10 cellular contexts compared by ENCODE assay signal in the genomic region with DNA sequence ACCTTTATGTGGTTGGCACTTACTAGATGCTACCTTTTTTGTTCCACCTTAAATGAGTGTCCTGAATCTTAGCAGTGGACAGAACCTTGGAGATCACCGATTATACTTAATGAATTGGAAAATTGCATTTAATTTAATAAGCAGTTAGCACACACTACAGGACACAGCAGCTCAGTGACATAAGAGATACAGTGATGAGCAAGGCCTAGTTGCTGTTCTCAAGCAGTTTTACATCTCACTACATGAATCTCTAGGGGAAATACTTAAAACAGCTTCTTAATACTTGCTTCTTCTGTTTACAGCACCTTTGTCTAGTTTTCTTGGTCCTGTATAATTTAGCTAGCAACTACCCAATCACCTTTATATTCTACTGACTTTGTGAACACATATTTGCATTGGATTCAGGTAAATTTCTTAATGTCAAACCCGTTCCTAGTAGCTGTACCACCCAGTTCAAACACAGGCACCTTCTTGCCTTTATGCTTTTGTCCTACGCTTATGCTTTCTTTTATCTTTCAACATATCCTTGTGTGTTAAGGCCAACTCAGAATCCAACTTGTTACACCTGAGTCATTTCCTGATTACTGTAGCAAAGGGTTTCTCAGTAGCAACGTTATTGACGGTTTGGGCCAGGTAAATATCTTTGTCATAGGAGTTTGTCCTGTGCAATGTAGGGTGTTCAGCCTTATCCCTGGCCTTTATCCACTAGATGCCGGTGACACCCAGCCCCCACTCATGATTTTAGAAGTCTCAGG. TPM values are rescaled to one million over a fixed set of nuclear protein-coding genes. Genes with fewer than 3 reads are reported as not detected.
DNase-seq lines count a peak whose midpoint lies in the region; ATAC-seq and TF ChIP-seq lines count a peak whose summit lies in the region.
"Had no signal": no experiment of that assay in that cellular context is flagged by ENCODE, and none has a peak within 500 bp of the region (broad histone marks: within the 10 kb centered on the region; RNA-seq: fewer than 3 reads in every experiment).

No MANE protein-coding gene starts in this region.

- H3K27ac Mint-ChIP-seq in activated B cell treated with CpG ODN at 0.5 μM for 24 hours = no peak overlapping the region

- H3K9me3 ChIP-seq in SK-N-SH (peaks cover under 1% of the 10 kb centered on the region; the same call in 1 of the 2 replicates), iPS-18a (ENCODE audit: control insufficient read depth, low read depth, low read length) (no peaks in the 10 kb centered on the region), stomach smooth muscle (ENCODE audit: control insufficient read depth in 2 of 2, low read length in 2 of 2) (no peaks in the 10 kb centered on the region)

- H3K27me3 ChIP-seq in SK-N-SH (ENCODE audit: insufficient read depth) (no peaks in the 10 kb centered on the region), iPS-18a (ENCODE audit: control insufficient read depth, insufficient read depth, low read length) (no peaks in the 10 kb centered on the region), stomach smooth muscle (ENCODE audit: control insufficient read depth in 1 of 2, insufficient read depth in 2 of 2, low read length in 2 of 2) (no peaks in the 10 kb centered on the region)

- H3K27ac ChIP-seq in SK-N-SH (ENCODE audit: low read depth in 2 of 2, low read length in 1 of 2) (no peak overlapping the region), iPS-18a (ENCODE audit: low read length) (no peak overlapping the region), stomach smooth muscle (ENCODE audit: low read length) (no peak overlapping the region)

- ATAC-seq in SK-N-SH treated with all-trans-retinoic acid at 6 μM for 48 hours (no peak), activated B cell treated with CpG ODN at 0.5 μM for 24 hours (ENCODE audit: low read depth) (no peak), HG02588 (IDR thresholded peaks at IDR 0.05; ENCODE audit: unreplicated experiment) (no peak), GM19455 (IDR thresholded peaks at IDR 0.05; ENCODE audit: unreplicated experiment) (no peak)

- H2AFZ ChIP-seq in SK-N-SH (ENCODE audit: low read depth) = no peak overlapping the region

- 66% methylated on average over 6 of the region's 6 CpGs for WGBS in SK-N-SH (ENCODE audit: low lambda C conversion rate)

- H3K4me3 ChIP-seq in SK-N-SH (ENCODE audit: low read depth in 2 of 2, low read length in 1 of 2) (peak overlapping the region; percentile 83 to 94; a peak in 3 of 4 replicates), iPS-18a (ENCODE audit: low read length) (peak overlapping the region; percentile 100), stomach smooth muscle (ENCODE audit: low read length in 2 of 2) (peak overlapping the region; percentile 62 to 100)

- H3K9ac ChIP-seq in SK-N-SH (peak overlapping the region; percentile 92; the same call in 1 of the 2 replicates), iPS-18a (ENCODE audit: low read length) (peak overlapping the region; percentile 98), stomach smooth muscle (ENCODE audit: low read length in 2 of 2) (peak overlapping the region in 1 of 2 donors; percentile 95)

- H3K79me2 ChIP-seq in SK-N-SH (ENCODE audit: insufficient read depth) = peaks cover 89% of the 10 kb centered on the region

- H3K9me2 ChIP-seq in SK-N-SH = no peaks in the 10 kb centered on the region

- TF ChIP-seq RAD21 in SK-N-SH (IDR thresholded peaks at IDR 0.05; ENCODE audit: low read length) = no peak

- H3K4me1 ChIP-seq in SK-N-SH (ENCODE audit: control insufficient read depth in 1 of 2, insufficient read depth in 2 of 2, low read depth in 1 of 2, low read length in 1 of 2) (peaks cover 14 to 15% of the 10 kb centered on the region in 2 experiments; a peak in 3 of 4 replicates), iPS-18a (ENCODE audit: control insufficient read depth, low read depth, low read length) (peaks cover 13% of the 10 kb centered on the region), stomach smooth muscle (ENCODE audit: control insufficient read depth, insufficient read depth, low read length) (peaks cover 6% of the 10 kb centered on the region)

- H3K4me1 Mint-ChIP-seq in activated B cell treated with CpG ODN at 0.5 μM for 24 hours = peaks cover 66% of the 10 kb centered on the region

- DNase-seq in SK-N-SH (no peak), activated B cell treated with CpG ODN at 0.5 μM for 24 hours (no peak), NCI-H226 (no peak)
- DNase-seq: ACHN, NCI-H1092 had no signal

- H3F3A ChIP-seq in SK-N-SH (replicated peaks; ENCODE audit: insufficient read depth) = peaks cover 18% of the 10 kb centered on the region

- TF ChIP-seq CTCF in SK-N-SH (IDR thresholded peaks at IDR 0.05) = no peak
- TF ChIP-seq CTCF in activated B cell treated with CpG ODN at 0.5 μM for 24 hours (IDR thresholded peaks at IDR 0.05) = no peak

- peak overlapping the region; percentile 99 for H3K4me3 Mint-ChIP-seq in activated B cell treated with CpG ODN at 0.5 μM for 24 hours

- CTCF ChIA-PET in SK-N-SH (lab: Yijun Ruan, JAX) = no interaction called here
- CTCF ChIA-PET in activated B cell treated with CpG ODN at 0.5 μM for 24 hours (lab: Charles Lee) = no interaction called here

- POLR2A ChIA-PET in SK-N-SH (lab: Yijun Ruan, JAX) (no interaction called here), activated B cell treated with CpG ODN at 0.5 μM for 24 hours (lab: Charles Lee) (interaction anchor here (0.7 to 2.5 kb wide), 2 partner anchors 10 to 22 kb away, joined by 3 to 22 read pairs; no protein-coding TSS in a partner anchor)

- no peaks in the 10 kb centered on the region for H3K9me3 Mint-ChIP-seq in activated B cell treated with CpG ODN at 0.5 μM for 24 hours

- H3K36me3 Mint-ChIP-seq in activated B cell treated with CpG ODN at 0.5 μM for 24 hours (ENCODE audit: low read depth) = peaks cover 30% of the 10 kb centered on the region

- peak overlapping the region; percentile 85 for H3K4me2 ChIP-seq in SK-N-SH

- intact Hi-C loops in activated B cell treated with CpG ODN at 0.5 μM for 24 hours (cut with micrococcal nuclease) = loop anchor here (2.0 kb wide), 1 partner anchor 39 kb away; no protein-coding TSS in a partner anchor

- TF ChIP-seq EP300 in SK-N-SH (IDR thresholded peaks at IDR 0.05; ENCODE audit: borderline replicate concordance in 1 of 2, low read depth in 1 of 2, low read length in 1 of 2) = no peak

- H3K27me3 Mint-ChIP-seq in activated B cell treated with CpG ODN at 0.5 μM for 24 hours = no peaks in the 10 kb centered on the region

- no peaks in the 10 kb centered on the region for H4K20me1 ChIP-seq in SK-N-SH (ENCODE audit: insufficient read depth)

- H3K36me3 ChIP-seq in SK-N-SH (replicated peaks in 1 of 2; ENCODE audit: control insufficient read depth in 1 of 2, insufficient read depth in 2 of 2, low read length in 1 of 2) (peaks cover 0 to 8% of the 10 kb centered on the region in 2 experiments), iPS-18a (ENCODE audit: control insufficient read depth, low read depth, low read length) (no peaks in the 10 kb centered on the region), stomach smooth muscle (ENCODE audit: control insufficient read depth in 2 of 2, insufficient read depth in 2 of 2, low read length in 2 of 2) (no peaks in the 10 kb centered on the region)

TF ChIP-seq in SK-N-SH treated with all-trans-retinoic acid at 6 μM for 48 hours, 23 proteins besides CTCF, POLR2A, EP300 and RAD21 (continues in another document):
- TF ChIP-seq, protein P1, sequence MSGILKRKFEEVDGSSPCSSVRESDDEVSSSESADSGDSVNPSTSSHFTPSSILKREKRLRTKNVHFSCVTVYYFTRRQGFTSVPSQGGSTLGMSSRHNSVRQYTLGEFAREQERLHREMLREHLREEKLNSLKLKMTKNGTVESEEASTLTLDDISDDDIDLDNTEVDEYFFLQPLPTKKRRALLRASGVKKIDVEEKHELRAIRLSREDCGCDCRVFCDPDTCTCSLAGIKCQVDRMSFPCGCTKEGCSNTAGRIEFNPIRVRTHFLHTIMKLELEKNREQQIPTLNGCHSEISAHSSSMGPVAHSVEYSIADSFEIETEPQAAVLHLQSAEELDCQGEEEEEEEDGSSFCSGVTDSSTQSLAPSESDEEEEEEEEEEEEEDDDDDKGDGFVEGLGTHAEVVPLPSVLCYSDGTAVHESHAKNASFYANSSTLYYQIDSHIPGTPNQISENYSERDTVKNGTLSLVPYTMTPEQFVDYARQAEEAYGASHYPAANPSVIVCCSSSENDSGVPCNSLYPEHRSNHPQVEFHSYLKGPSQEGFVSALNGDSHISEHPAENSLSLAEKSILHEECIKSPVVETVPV (CRISPR knock-in tag; IDR thresholded peaks at IDR 0.05) = no peak
- no peak for TF ChIP-seq SNAI2 (CRISPR knock-in tag; IDR thresholded peaks at IDR 0.05)
- TF ChIP-seq, protein P2, sequence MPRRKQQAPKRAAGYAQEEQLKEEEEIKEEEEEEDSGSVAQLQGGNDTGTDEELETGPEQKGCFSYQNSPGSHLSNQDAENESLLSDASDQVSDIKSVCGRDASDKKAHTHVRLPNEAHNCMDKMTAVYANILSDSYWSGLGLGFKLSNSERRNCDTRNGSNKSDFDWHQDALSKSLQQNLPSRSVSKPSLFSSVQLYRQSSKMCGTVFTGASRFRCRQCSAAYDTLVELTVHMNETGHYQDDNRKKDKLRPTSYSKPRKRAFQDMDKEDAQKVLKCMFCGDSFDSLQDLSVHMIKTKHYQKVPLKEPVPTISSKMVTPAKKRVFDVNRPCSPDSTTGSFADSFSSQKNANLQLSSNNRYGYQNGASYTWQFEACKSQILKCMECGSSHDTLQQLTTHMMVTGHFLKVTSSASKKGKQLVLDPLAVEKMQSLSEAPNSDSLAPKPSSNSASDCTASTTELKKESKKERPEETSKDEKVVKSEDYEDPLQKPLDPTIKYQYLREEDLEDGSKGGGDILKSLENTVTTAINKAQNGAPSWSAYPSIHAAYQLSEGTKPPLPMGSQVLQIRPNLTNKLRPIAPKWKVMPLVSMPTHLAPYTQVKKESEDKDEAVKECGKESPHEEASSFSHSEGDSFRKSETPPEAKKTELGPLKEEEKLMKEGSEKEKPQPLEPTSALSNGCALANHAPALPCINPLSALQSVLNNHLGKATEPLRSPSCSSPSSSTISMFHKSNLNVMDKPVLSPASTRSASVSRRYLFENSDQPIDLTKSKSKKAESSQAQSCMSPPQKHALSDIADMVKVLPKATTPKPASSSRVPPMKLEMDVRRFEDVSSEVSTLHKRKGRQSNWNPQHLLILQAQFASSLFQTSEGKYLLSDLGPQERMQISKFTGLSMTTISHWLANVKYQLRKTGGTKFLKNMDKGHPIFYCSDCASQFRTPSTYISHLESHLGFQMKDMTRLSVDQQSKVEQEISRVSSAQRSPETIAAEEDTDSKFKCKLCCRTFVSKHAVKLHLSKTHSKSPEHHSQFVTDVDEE (CRISPR knock-in tag; IDR thresholded peaks at IDR 0.05) = no peak

RNA-seq across cellular contexts. Expression of a gene that starts 1.8 kb away (rescaled TPM):
- 19.1 and 23.9 TPM in 2 replicates for polyA plus RNA-seq in SK-N-SH (2012; rRNA removed)
- 19.9 and 21.8 TPM in 2 replicates for polyA plus RNA-seq in SK-N-SH (2012; cell fraction: cytosol; rRNA removed)
- polyA plus RNA-seq in SK-N-SH (2012; cell fraction: nucleus; rRNA removed) = 16.4 and 22.2 TPM in 2 replicates
- total RNA-seq in activated B cell treated with CpG ODN at 0.5 μM for 24 hours = 25.5 and 28.7 TPM in 2 replicates

RNA-seq across cellular contexts. Expression of a gene that starts 28.6 kb away (rescaled TPM):
- polyA plus RNA-seq in SK-N-SH (2012; rRNA removed) = 23.9 and 31.7 TPM in 2 replicates
- polyA plus RNA-seq in SK-N-SH (2012; cell fraction: cytosol; rRNA removed) = 31.7 and 47.3 TPM in 2 replicates
- polyA plus RNA-seq in SK-N-SH (2012; cell fraction: nucleus; rRNA removed) = 21.4 and 30.2 TPM in 2 replicates
- 1.8 and 2.6 TPM in 2 replicates for total RNA-seq in activated B cell treated with CpG ODN at 0.5 μM for 24 hours
